Comparison of ENCODE assay signal across 8 cellular contexts in the genomic region with DNA sequence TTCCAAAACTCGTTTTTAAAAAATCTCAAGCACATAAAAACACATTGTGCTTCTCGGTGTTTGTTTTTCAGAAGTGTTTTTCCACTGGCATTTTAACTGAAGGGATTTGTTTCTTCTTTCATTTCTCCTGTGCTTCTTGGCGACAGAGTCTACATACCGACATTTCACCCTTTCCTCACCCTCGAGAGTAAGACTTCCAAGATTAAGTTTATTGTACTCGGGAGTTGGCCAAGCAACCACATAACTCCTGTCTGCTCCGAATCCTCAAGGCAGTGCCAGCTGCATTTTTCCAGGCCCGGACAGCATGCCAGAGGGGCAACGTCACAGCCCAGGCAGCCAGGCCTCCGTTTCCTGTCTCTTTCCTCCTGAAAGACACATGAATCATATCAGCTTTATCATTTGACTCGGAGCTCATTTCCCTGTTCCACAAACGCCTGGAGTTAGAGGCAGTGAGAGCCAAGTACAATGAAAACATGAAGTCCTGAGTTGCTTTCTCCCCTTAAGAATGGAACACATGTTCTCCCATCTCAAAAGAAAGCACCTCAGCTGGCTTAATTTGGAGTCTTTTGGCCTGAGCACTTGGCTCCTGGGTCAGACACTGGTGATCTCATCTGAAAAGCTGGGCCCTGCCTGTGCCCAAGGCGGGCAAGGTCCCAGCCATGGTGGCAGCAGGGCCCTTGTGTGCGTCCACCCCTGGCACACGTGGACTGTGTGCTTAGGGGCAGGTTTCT. TPM values are rescaled to one million over a fixed set of nuclear protein-coding genes. Genes with fewer than 3 reads are reported as not detected.
DNase-seq lines count a peak whose midpoint lies in the region; ATAC-seq and TF ChIP-seq lines count a peak whose summit lies in the region.

No MANE protein-coding gene starts in this region.

- H3K9me3 ChIP-seq in colonic mucosa (no peaks in the 10 kb centered on the region), lower lobe of right lung (no peaks in the 10 kb centered on the region), tibial artery (no peaks in the 10 kb centered on the region)
- H3K9me3 ChIP-seq in CD4-positive, alpha-beta T cell (ENCODE audit: control insufficient read depth, low read length), result no peaks in the 10 kb centered on the region

- H3K9me3 Mint-ChIP-seq in CD4-positive, alpha-beta T cell, result no peaks in the 10 kb centered on the region

- no peak overlapping the region for H3K4me3 Mint-ChIP-seq in CD4-positive, alpha-beta T cell

- peak overlapping the region in 1 of 2 donors; percentile 50 for H3K9ac ChIP-seq in colonic mucosa (ENCODE audit: low read depth in 2 of 2, low read length in 2 of 2)

- CTCF ChIA-PET in CD4-positive, alpha-beta T cell (lab: Charles Lee), result no interaction called here

- DNase-seq in M059J (ENCODE audit: low read depth), result peak; percentile 100
- peak; percentile 65 for DNase-seq in colonic mucosa
- peak; percentile 85 for DNase-seq in lower lobe of right lung
- peak; percentile 92 to 99 for DNase-seq in tibial artery
- DNase-seq in ecto neural progenitor cell (ENCODE audit: low spot score), result no peak
- DNase-seq in CD4-positive, alpha-beta T cell, result no peak
- no peak for DNase-seq in activated CD8-positive, alpha-beta memory T cell treated with anti-CD3 and anti-CD28 coated beads for 24 hours
- DNase-seq in NOMO-1 treated with DMSO at 0.1 percent for 48 hours (lab: John Stamatoyannopoulos, UW; ENCODE audit: unreplicated experiment), result no peak

- H3K27ac Mint-ChIP-seq in CD4-positive, alpha-beta T cell, result no peak overlapping the region

- H3K4me1 Mint-ChIP-seq in CD4-positive, alpha-beta T cell (ENCODE audit: low read depth), result no peaks in the 10 kb centered on the region

- H3K27ac ChIP-seq in colonic mucosa (peak overlapping the region; percentile 74), lower lobe of right lung (peak overlapping the region; percentile 93), tibial artery (peak overlapping the region; percentile 83 to 86)
- H3K27ac ChIP-seq in CD4-positive, alpha-beta T cell (ENCODE audit: low read depth, low read length), result no peak overlapping the region

- intact Hi-C loops in colonic mucosa (cut with DNase I) (no loop called here), lower lobe of right lung (cut with DNase I) (no loop called here), tibial artery (cut with DNase I; ENCODE audit: low total_unique reads) (loop anchor here (5.0 kb wide), 1 partner anchor 74 kb away; a partner anchor contains a TSS)
- intact Hi-C loops in CD4-positive, alpha-beta T cell (cut with DNase I, micrococcal nuclease), result no loop called here

- POLR2A ChIA-PET in CD4-positive, alpha-beta T cell (lab: Charles Lee), result no interaction called here

- TF ChIP-seq CTCF in colonic mucosa (IDR thresholded peaks at IDR 0.05), result no peak
- no peak for TF ChIP-seq CTCF in lower lobe of right lung (IDR thresholded peaks at IDR 0.05)
- TF ChIP-seq CTCF in tibial artery (IDR thresholded peaks at IDR 0.05), result no peak
- TF ChIP-seq CTCF in CD4-positive, alpha-beta T cell (IDR thresholded peaks at IDR 0.05), result no peak

- H3K27me3 Mint-ChIP-seq in CD4-positive, alpha-beta T cell, result no peaks in the 10 kb centered on the region

- no peaks in the 10 kb centered on the region for H3K27me3 ChIP-seq in colonic mucosa
- no peaks in the 10 kb centered on the region for H3K27me3 ChIP-seq in lower lobe of right lung (ENCODE audit: low read depth)
- H3K27me3 ChIP-seq in tibial artery, result no peaks in the 10 kb centered on the region
- H3K27me3 ChIP-seq in CD4-positive, alpha-beta T cell (ENCODE audit: control insufficient read depth, insufficient read depth, low read length), result no peaks in the 10 kb centered on the region

- no peaks in the 10 kb centered on the region for H3K36me3 ChIP-seq in colonic mucosa
- H3K36me3 ChIP-seq in lower lobe of right lung, result no peaks in the 10 kb centered on the region
- no peaks in the 10 kb centered on the region for H3K36me3 ChIP-seq in tibial artery

- H3K4me1 ChIP-seq in colonic mucosa (no peaks in the 10 kb centered on the region), lower lobe of right lung (peaks cover 41% of the 10 kb centered on the region), tibial artery (peaks cover 0 to 61% (median 47%) of the 10 kb centered on the region in 4 donors)

- peak; percentile 93 to 96 for ATAC-seq in lower lobe of right lung
- ATAC-seq in CD4-positive, alpha-beta T cell (ENCODE audit: poor library complexity), result no peak

- H3K4me3 ChIP-seq in colonic mucosa (no peak overlapping the region), lower lobe of right lung (peak overlapping the region; percentile 32), tibial artery (peak overlapping the region; percentile 26 to 40)

- no peaks in the 10 kb centered on the region for H3K36me3 Mint-ChIP-seq in CD4-positive, alpha-beta T cell (ENCODE audit: low read depth)

RNA-seq across cellular contexts. Expression of a gene that starts 23.2 kb away (rescaled TPM):
- total RNA-seq in M059J (2014; rRNA removed; shearing (Covaris generic)), result 1.0 and 1.2 TPM in 2 replicates
- total RNA-seq in colonic mucosa, result 1 to 10 TPM; 3.2 to 3.9 TPM
- 10.6 TPM for total RNA-seq in lower lobe of right lung
- 1 to 10 TPM; 2.7 to 2.8 TPM for total RNA-seq in CD4-positive, alpha-beta T cell

Comparison
In these comparisons a context has a peak if more than half of its experiments do, and no peak if none do; other contexts are left out.
1. DNase-seq: peak in M059J (single experiment), colonic mucosa (single experiment), lower lobe of right lung (single experiment) and tibial artery (2 of 2); none in ecto neural progenitor cell (single experiment), CD4-positive, alpha-beta T cell (0 of 10), activated CD8-positive, alpha-beta memory T cell treated with anti-CD3 and anti-CD28 coated beads for 24 hours (single experiment) and NOMO-1 treated with DMSO at 0.1 percent for 48 hours (single experiment).